12 cellular contexts compared by ENCODE assay signal in the genomic region with DNA sequence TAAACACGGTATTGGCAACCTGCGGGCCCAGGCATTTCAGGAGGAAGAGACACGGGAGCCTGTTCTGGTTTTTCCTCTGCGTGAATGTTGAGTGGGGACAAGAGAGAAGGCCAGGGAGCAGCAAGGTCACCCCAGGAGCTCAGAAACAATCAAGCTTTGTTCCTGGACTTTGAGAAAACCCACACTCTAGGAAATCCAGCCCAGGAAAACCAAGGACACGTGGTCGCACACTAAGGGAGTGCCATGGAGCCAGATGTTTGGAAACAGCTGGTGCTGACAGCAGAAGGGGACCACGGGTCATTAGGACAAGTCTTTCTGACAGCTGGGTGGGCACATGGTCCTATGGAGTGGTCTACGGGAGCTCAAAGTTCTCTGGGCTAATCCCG. TPM values are rescaled to one million over a fixed set of nuclear protein-coding genes. Genes with fewer than 3 reads are reported as not detected.
DNase-seq lines count a peak whose midpoint lies in the region; ATAC-seq, FAIRE-seq and TF ChIP-seq lines count a peak whose summit lies in the region.
"Had no signal": no experiment of that assay in that cellular context is flagged by ENCODE, and none has a peak within 500 bp of the region (broad histone marks: within the 10 kb centered on the region; RNA-seq: fewer than 3 reads in every experiment).

No MANE protein-coding gene starts in this region.

- H3K27ac ChIP-seq in ascending aorta (peak overlapping the region; percentile 98 to 99), kidney (ENCODE audit: low read depth in 2 of 2, low read length in 2 of 2) (peak overlapping the region; percentile 8 to 27)

- H3K4me1 Mint-ChIP-seq in HFFc6 (ENCODE audit: low read depth): peaks cover 75% of the 10 kb centered on the region

- no peaks in the 10 kb centered on the region for H3K9me3 ChIP-seq in ascending aorta
- no peaks in the 10 kb centered on the region for H3K9me3 ChIP-seq in kidney (ENCODE audit: control insufficient read depth in 1 of 2, low read length in 2 of 2)
- H3K9me3 ChIP-seq in skeletal muscle satellite cell (replicated peaks; ENCODE audit: low read length): no peaks in the 10 kb centered on the region

- H3K36me3 ChIP-seq in ascending aorta (peaks cover 80 to 82% of the 10 kb centered on the region in 2 donors), kidney (ENCODE audit: control insufficient read depth in 1 of 2, insufficient read depth in 2 of 2, low read length in 2 of 2) (peaks cover 25 to 57% of the 10 kb centered on the region in 2 donors), skeletal muscle satellite cell (ENCODE audit: insufficient read depth, low read length) (peaks cover 80% of the 10 kb centered on the region)

- peaks cover 44% of the 10 kb centered on the region for H3K27me3 Mint-ChIP-seq in HFFc6 (ENCODE audit: insufficient read depth)

- H3K27me3 ChIP-seq in ascending aorta (no peaks in the 10 kb centered on the region), skeletal muscle satellite cell (ENCODE audit: control insufficient read depth, insufficient read depth, low read length) (no peaks in the 10 kb centered on the region)

- no peaks in the 10 kb centered on the region for H3K9me3 Mint-ChIP-seq in HFFc6

- H3K36me3 Mint-ChIP-seq in HFFc6 (ENCODE audit: low read depth): peaks cover 64% of the 10 kb centered on the region

- DNase-seq in HFFc6: no peak
- no peak for DNase-seq in ascending aorta (ENCODE audit: low spot score in 2 of 2)
- DNase-seq in kidney: no peak
- DNase-seq in NCI-H2171 treated with DMSO at 0.1 percent for 48 hours (lab: John Stamatoyannopoulos, UW): no peak
- no peak for DNase-seq in NCI-H2081 (lab: John Stamatoyannopoulos, UW)
- DNase-seq in GM03348 (ENCODE audit: low spot score): no peak
- DNase-seq: activated CD4-positive, CD25-positive, alpha-beta regulatory T cell treated with anti-CD3 and anti-CD28 coated beads, Interleukin-2, amount 50 U/mL, for 72 hours; GM23248; NCI-H526 treated with DMSO at 0.1 percent for 48 hours had no signal

- H3K4me2 ChIP-seq in skeletal muscle satellite cell (ENCODE audit: low read length): peak overlapping the region; percentile 0

- no peak for FAIRE-seq in kidney (lab: Jason Lieb, UNC)
- FAIRE-seq: endometrium had no signal

- H3K4me3 ChIP-seq in ascending aorta: peak overlapping the region in 1 of 2 donors; percentile 20
- no peak overlapping the region for H3K4me3 ChIP-seq in kidney (ENCODE audit: low read length in 2 of 2)
- no peak overlapping the region for H3K4me3 ChIP-seq in skeletal muscle satellite cell (ENCODE audit: low read length)
- H3K4me3 ChIP-seq: GM23248 had no signal

- no peak for TF ChIP-seq CTCF in HFFc6 (IDR thresholded peaks at IDR 0.05)
- no peak for TF ChIP-seq CTCF in ascending aorta (IDR thresholded peaks at IDR 0.05)
- no peak for TF ChIP-seq CTCF in kidney (IDR thresholded peaks at IDR 0.05; ENCODE audit: borderline replicate concordance, extremely low read depth, insufficient read depth)

- H3K4me1 ChIP-seq in ascending aorta (peaks cover 35 to 89% of the 10 kb centered on the region in 2 donors), kidney (ENCODE audit: control insufficient read depth in 1 of 2, insufficient read depth in 1 of 2, low read depth in 1 of 2, low read length in 2 of 2) (peaks cover 18 to 21% of the 10 kb centered on the region in 2 donors), skeletal muscle satellite cell (ENCODE audit: control insufficient read depth, insufficient read depth, low read length) (peaks cover 44% of the 10 kb centered on the region)

- H3K27ac Mint-ChIP-seq in HFFc6: peak overlapping the region; percentile 79

- intact Hi-C loops in ascending aorta (cut with DNase I) (no loop called here), kidney (cut with DNase I) (no loop called here)

- H3K4me3 Mint-ChIP-seq in HFFc6: no peak overlapping the region; the same call in 1 of the 2 replicates

- H3K9ac ChIP-seq in kidney (ENCODE audit: low read length in 2 of 2): peak overlapping the region in 1 of 2 donors; percentile 32
- H3K9ac ChIP-seq in skeletal muscle satellite cell (ENCODE audit: low read depth, low read length): peak overlapping the region; percentile 15
- H3K9ac ChIP-seq: GM23248 had no signal

- no peak for ATAC-seq in GM21786 (IDR thresholded peaks at IDR 0.05; ENCODE audit: unreplicated experiment)

RNA-seq across cellular contexts. Expression of a gene that starts 44.1 kb away (rescaled TPM):
- total RNA-seq in HFFc6 (2021; fragmentation: NEBNext Ultra II Directional; extraction: Animal tissue kit (Norgen Biotek cat#: 25700)): 1,000 to 10,000 TPM in 2 of 6 experiments, 100 to 1,000 TPM in 4; 881 to 1,084 (median 937) TPM
- total RNA-seq in ascending aorta (1,114 TPM), kidney (655 TPM)
- polyA plus RNA-seq in kidney (ENCODE audit: insufficient read depth, low read depth, low replicate concordance): 85.2 TPM
- 248 and 329 TPM in 2 replicates for total RNA-seq in skeletal muscle satellite cell (2012; rRNA removed)
